8 cellular contexts compared by ENCODE assay signal in the genomic region with DNA sequence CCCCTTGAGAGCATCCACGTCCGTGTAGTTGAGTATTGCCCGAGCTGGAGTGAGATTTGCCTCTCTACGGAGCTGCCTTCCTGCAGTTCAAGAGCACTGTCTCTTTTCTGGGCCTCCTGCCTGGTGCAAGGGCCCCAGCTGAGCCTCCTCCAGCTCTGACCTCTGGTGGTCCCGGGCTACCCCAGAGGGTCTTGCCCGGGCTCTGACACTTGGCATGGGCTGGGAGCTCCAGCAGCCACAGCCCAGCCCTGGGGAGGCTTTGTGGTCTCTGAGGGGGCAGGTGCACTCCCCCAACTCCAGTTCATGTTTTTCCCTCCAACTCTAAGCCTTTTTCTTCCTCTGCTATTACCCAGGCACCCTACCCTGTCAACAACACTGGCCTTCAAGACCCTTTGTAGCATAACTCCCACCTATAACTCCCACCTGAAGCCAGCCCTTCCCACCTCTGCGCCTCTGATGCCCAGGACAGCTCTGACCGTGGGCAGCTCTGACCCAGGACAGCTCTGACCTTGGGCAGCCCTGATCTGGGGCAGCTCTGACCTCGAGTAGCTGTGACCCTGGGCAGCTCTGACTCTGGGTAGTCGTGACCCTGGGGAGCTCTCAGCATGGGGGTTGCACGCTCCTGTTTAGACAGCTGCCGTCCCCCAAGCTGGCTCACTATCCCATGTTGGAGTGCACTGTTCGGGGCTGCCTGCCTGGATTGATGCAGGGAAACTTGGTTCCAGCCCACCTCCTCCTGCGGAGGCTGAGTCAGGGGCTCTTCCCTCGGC.
DNase-seq lines count a peak whose midpoint lies in the region; ATAC-seq and TF ChIP-seq lines count a peak whose summit lies in the region.
"Not testable (repeated sequence)": the region's sequence is repeated elsewhere in the genome, so short reads cannot be mapped to it uniquely, and the experiment has no call there.

No MANE protein-coding gene starts in this region.

- not testable (repeated sequence) for H3K27ac ChIP-seq in BLaER1, ascending aorta

- not testable (repeated sequence) for ATAC-seq in activated T-cell treated with anti-CD3 and anti-CD28 coated beads, Interleukin-2, amount 50 U/mL, for 4 hours; left ventricle myocardium superior; mucosa of descending colon

- H3K27me3 Mint-ChIP-seq in activated CD4-positive, alpha-beta T cell treated with anti-CD3 and anti-CD28 coated beads, Interleukin-2, amount 10 ng/mL, durations not matched to agents 24 days and 14 days; activated T-cell treated with anti-CD3 and anti-CD28 coated beads, Interleukin-2, amount 50 U/mL, for 4 hours (ENCODE audit: low read depth): not testable (repeated sequence)

- not testable (repeated sequence) for H3K9me3 Mint-ChIP-seq in activated CD4-positive, alpha-beta T cell treated with anti-CD3 and anti-CD28 coated beads, Interleukin-2, amount 10 ng/mL, durations not matched to agents 24 days and 14 days; activated T-cell treated with anti-CD3 and anti-CD28 coated beads, Interleukin-2, amount 50 U/mL, for 4 hours

- H3K9me3 ChIP-seq in BLaER1, ascending aorta, mucosa of descending colon: not testable (repeated sequence)

- not testable (repeated sequence) for H3K27ac Mint-ChIP-seq in activated CD4-positive, alpha-beta T cell treated with anti-CD3 and anti-CD28 coated beads, Interleukin-2, amount 10 ng/mL, durations not matched to agents 24 days and 14 days

- not testable (repeated sequence) for H3K36me3 Mint-ChIP-seq in activated CD4-positive, alpha-beta T cell treated with anti-CD3 and anti-CD28 coated beads, Interleukin-2, amount 10 ng/mL, durations not matched to agents 24 days and 14 days (ENCODE audit: low read depth); activated T-cell treated with anti-CD3 and anti-CD28 coated beads, Interleukin-2, amount 50 U/mL, for 4 hours (ENCODE audit: insufficient read depth)

- H3K4me3 Mint-ChIP-seq in activated CD4-positive, alpha-beta T cell treated with anti-CD3 and anti-CD28 coated beads, Interleukin-2, amount 10 ng/mL, durations not matched to agents 24 days and 14 days; activated T-cell treated with anti-CD3 and anti-CD28 coated beads, Interleukin-2, amount 50 U/mL, for 4 hours: not testable (repeated sequence)

- H3K4me1 Mint-ChIP-seq in activated CD4-positive, alpha-beta T cell treated with anti-CD3 and anti-CD28 coated beads, Interleukin-2, amount 10 ng/mL, durations not matched to agents 24 days and 14 days: peaks cover 13% of the 10 kb centered on the region
- not testable (repeated sequence) for H3K4me1 Mint-ChIP-seq in activated T-cell treated with anti-CD3 and anti-CD28 coated beads, Interleukin-2, amount 50 U/mL, for 4 hours (ENCODE audit: low read depth)

- H3K4me3 ChIP-seq in BLaER1, ascending aorta, mucosa of descending colon: not testable (repeated sequence)

- DNase-seq in activated CD4-positive, alpha-beta T cell treated with anti-CD3 and anti-CD28 coated beads, Interleukin-2, amount 10 ng/mL, durations not matched to agents 24 days and 14 days: peak; percentile 55
- DNase-seq in activated T-cell treated with anti-CD3 and anti-CD28 coated beads, Interleukin-2, amount 50 U/mL, for 4 hours: peak; percentile 2
- DNase-seq in ascending aorta (ENCODE audit: low spot score in 2 of 2) (peak; percentile 7 to 52), left ventricle myocardium superior (peak; percentile 18), mucosa of descending colon (peak in 2 of 3 donors; percentile 14 to 47), ureter (ENCODE audit: low spot score) (peak; percentile 41)
- peak; percentile 2 for DNase-seq in stimulated activated CD4-positive, alpha-beta T cell treated with anti-CD3 and anti-CD28 coated beads, Interleukin-15, amount 100 ng/mL, for 24 hours

- H3K4me1 ChIP-seq in BLaER1 (peaks cover 49% of the 10 kb centered on the region), ascending aorta (peaks cover 4 to 18% of the 10 kb centered on the region in 2 donors)
- H3K4me1 ChIP-seq in mucosa of descending colon (ENCODE audit: low read depth): not testable (repeated sequence)

- not testable (repeated sequence) for H3K27me3 ChIP-seq in BLaER1, ascending aorta

- not testable (repeated sequence) for TF ChIP-seq CTCF in ascending aorta (IDR thresholded peaks at IDR 0.05); mucosa of descending colon (IDR thresholded peaks at IDR 0.05)

- intact Hi-C loops in activated CD4-positive, alpha-beta T cell treated with anti-CD3 and anti-CD28 coated beads, Interleukin-2, amount 10 ng/mL, durations not matched to agents 24 days and 14 days (cut with micrococcal nuclease); ascending aorta (cut with DNase I); left ventricle myocardium superior (cut with micrococcal nuclease); mucosa of descending colon (cut with DNase I, micrococcal nuclease): not testable (repeated sequence)

- H3K36me3 ChIP-seq in BLaER1; ascending aorta; mucosa of descending colon (ENCODE audit: low read depth): not testable (repeated sequence)

- H4K20me1 ChIP-seq in BLaER1: not testable (repeated sequence)

- not testable (repeated sequence) for H3K9ac ChIP-seq in BLaER1

- peak overlapping the region; percentile 59 for H3K4me2 ChIP-seq in BLaER1

Comparison
In these comparisons a context has a peak if more than half of its experiments do, and no peak if none do; other contexts are left out.
1. DNase-seq: peak in every context shown above with its lines; median percentile 55 in activated CD4-positive, alpha-beta T cell treated with anti-CD3 and anti-CD28 coated beads, Interleukin-2, amount 10 ng/mL, durations not matched to agents 24 days and 14 days; 41 in ureter; 30 in mucosa of descending colon; 30 in ascending aorta; 18 in left ventricle myocardium superior; 2 in activated T-cell treated with anti-CD3 and anti-CD28 coated beads, Interleukin-2, amount 50 U/mL, for 4 hours; 2 in stimulated activated CD4-positive, alpha-beta T cell treated with anti-CD3 and anti-CD28 coated beads, Interleukin-15, amount 100 ng/mL, for 24 hours.